In the genomic region with DNA sequence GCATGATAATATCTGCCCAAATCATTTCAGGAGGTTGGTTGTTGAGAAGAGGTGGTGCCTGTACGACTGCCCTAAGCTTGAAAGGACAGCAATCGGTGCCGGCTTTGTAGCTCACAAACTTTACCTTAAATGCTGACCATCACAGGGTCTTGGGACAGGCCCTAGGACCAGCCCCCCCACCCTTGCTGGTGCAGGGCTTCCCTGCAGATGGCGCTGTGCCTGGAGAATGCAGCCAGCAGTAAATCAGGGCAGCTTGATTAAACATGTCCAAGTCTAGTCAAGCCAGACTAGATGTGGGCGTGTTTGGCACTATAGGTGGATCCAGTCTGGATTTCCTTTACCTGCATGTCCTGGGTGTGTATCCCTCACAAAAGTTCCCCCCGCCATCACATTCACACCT, we compare ENCODE assay signal across 15 cellular contexts.
DNase-seq lines count a peak whose midpoint lies in the region; ATAC-seq, FAIRE-seq and TF ChIP-seq lines count a peak whose summit lies in the region.
"Had no signal": no experiment of that assay in that cellular context is flagged by ENCODE, and none has a peak within 500 bp of the region (broad histone marks: within the 10 kb centered on the region; RNA-seq: fewer than 3 reads in every experiment).

No MANE protein-coding gene starts in this region.

- ATAC-seq in HG02759 (IDR thresholded peaks at IDR 0.05; ENCODE audit: unreplicated experiment), result no peak
- no peak for ATAC-seq in GM18519 (IDR thresholded peaks at IDR 0.05; ENCODE audit: low FRiP score, unreplicated experiment)
- ATAC-seq: activated T-cell treated with anti-CD3 and anti-CD28 coated beads, Interleukin-2, amount 50 U/mL, for 4 hours had no signal

- no peaks in the 10 kb centered on the region for H3K36me3 Mint-ChIP-seq in HFFc6 (ENCODE audit: low read depth)

- TF ChIP-seq CTCF in HFFc6 (IDR thresholded peaks at IDR 0.05), result peak; percentile 41; the same call in 1 of the 2 replicates
- TF ChIP-seq CTCF in bronchial epithelial cell (IDR thresholded peaks at IDR 0.05; ENCODE audit: insufficient read depth, low read length, severe bottlenecking), result peak; percentile 37

- no peak overlapping the region for H3K4me3 ChIP-seq in bronchial epithelial cell (ENCODE audit: low read depth, low read length)
- H3K4me3 ChIP-seq: transverse colon had no signal

- no peaks in the 10 kb centered on the region for H3K4me1 Mint-ChIP-seq in HFFc6 (ENCODE audit: low read depth)

- H3K36me3 ChIP-seq in bronchial epithelial cell (ENCODE audit: control insufficient read depth, insufficient read depth, low read length), result no peaks in the 10 kb centered on the region
- H3K36me3 ChIP-seq: transverse colon had no signal

- peak; percentile 13 for DNase-seq in activated CD4-positive, alpha-beta T cell treated with anti-CD3 and anti-CD28 coated beads for 48 hours
- no peak for DNase-seq in activated CD4-positive, alpha-beta T cell treated with anti-CD3 and anti-CD28 coated beads for 4 hours
- DNase-seq in HFFc6, result no peak
- DNase-seq in bronchial epithelial cell (ENCODE audit: low read depth), result peak; percentile 32
- DNase-seq in posterior vena cava (ENCODE audit: low spot score), result peak; percentile 40
- no peak for DNase-seq in SIG-M5 treated with dmso at 0.1 percent for 504 hours (lab: John Stamatoyannopoulos, UW; ENCODE audit: unreplicated experiment)
- DNase-seq: activated T-cell treated with anti-CD3 and anti-CD28 coated beads, Interleukin-2, amount 50 U/mL, for 4 hours; dermis blood vessel endothelial cell; immature natural killer cell; NCI-H2081 treated with DMSO at 0.1 percent for 48 hours; SW 1271; transverse colon had no signal

- no peaks in the 10 kb centered on the region for H3K9me3 Mint-ChIP-seq in HFFc6
- H3K9me3 Mint-ChIP-seq: activated T-cell treated with anti-CD3 and anti-CD28 coated beads, Interleukin-2, amount 50 U/mL, for 4 hours; immature natural killer cell had no signal

- H3K27ac Mint-ChIP-seq in HFFc6, result no peak overlapping the region
- H3K27ac Mint-ChIP-seq: immature natural killer cell had no signal

- no peak overlapping the region for H3K4me3 Mint-ChIP-seq in HFFc6
- H3K4me3 Mint-ChIP-seq: activated T-cell treated with anti-CD3 and anti-CD28 coated beads, Interleukin-2, amount 50 U/mL, for 4 hours; immature natural killer cell had no signal

- H3K27me3 Mint-ChIP-seq in HFFc6 (ENCODE audit: insufficient read depth), result peaks cover 29% of the 10 kb centered on the region

- FAIRE-seq in bronchial epithelial cell (lab: Jason Lieb, UNC), result no peak
- FAIRE-seq: GM19239 had no signal

- no peaks in the 10 kb centered on the region for H3K27me3 ChIP-seq in bronchial epithelial cell (ENCODE audit: control insufficient read depth, insufficient read depth, low read length)

- intact Hi-C loops in posterior vena cava (cut with DNase I), result loop anchor here in 1 of 2 donors (5.0 kb wide), 1 partner anchor 199 kb away; no protein-coding TSS in a partner anchor

Comparison
In these comparisons a context has a peak if more than half of its experiments do, and no peak if none do; other contexts are left out.
1. DNase-seq: peak in activated CD4-positive, alpha-beta T cell treated with anti-CD3 and anti-CD28 coated beads for 48 hours (single experiment), bronchial epithelial cell (single experiment) and posterior vena cava (single experiment); none in activated CD4-positive, alpha-beta T cell treated with anti-CD3 and anti-CD28 coated beads for 4 hours (0 of 2), HFFc6 (single experiment) and SIG-M5 treated with dmso at 0.1 percent for 504 hours (single experiment).